1 cellular context compared by ENCODE assay signal in the genomic region with DNA sequence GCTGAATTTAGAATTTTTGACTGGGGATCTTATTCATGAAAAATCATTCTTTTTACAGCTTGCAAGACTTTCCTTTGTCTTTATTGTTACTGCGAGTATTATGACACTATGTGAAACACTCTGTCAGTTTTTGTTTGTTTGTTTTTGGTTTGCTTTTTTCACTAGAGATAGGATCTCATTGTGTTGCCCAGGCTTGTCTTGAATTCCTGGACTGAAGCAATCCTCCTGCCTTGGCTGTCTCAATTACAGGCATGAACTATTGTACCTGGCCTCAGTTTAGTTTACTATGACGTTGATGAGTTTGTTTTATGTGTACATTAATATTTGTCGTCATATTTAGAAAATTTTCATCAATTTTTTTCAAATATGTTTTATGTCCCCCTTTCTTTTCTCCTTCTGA.
TF ChIP-seq lines count a peak whose summit lies in the region.

No MANE protein-coding gene starts in this region.

TF ChIP-seq in WTC11, 78 proteins besides CTCF, POLR2A, EP300 and RAD21 (continued from another document):
- TF ChIP-seq, protein P1, sequence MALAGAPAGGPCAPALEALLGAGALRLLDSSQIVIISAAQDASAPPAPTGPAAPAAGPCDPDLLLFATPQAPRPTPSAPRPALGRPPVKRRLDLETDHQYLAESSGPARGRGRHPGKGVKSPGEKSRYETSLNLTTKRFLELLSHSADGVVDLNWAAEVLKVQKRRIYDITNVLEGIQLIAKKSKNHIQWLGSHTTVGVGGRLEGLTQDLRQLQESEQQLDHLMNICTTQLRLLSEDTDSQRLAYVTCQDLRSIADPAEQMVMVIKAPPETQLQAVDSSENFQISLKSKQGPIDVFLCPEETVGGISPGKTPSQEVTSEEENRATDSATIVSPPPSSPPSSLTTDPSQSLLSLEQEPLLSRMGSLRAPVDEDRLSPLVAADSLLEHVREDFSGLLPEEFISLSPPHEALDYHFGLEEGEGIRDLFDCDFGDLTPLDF (CRISPR knock-in tag; IDR thresholded peaks at IDR 0.05), result no peak
- TF ChIP-seq NR1H2 (CRISPR knock-in tag; IDR thresholded peaks at IDR 0.05) (no peak), NFE2L1 (CRISPR knock-in tag; IDR thresholded peaks at IDR 0.05) (no peak), ELF4 (CRISPR knock-in tag; IDR thresholded peaks at IDR 0.05; ENCODE audit: low read depth) (no peak), ZNF425 (CRISPR knock-in tag; conservative IDR thresholded peaks at IDR 0.05) (no peak), FOXJ3 (CRISPR knock-in tag; IDR thresholded peaks at IDR 0.05; ENCODE audit: borderline replicate concordance) (no peak)
- TF ChIP-seq, protein P2, sequence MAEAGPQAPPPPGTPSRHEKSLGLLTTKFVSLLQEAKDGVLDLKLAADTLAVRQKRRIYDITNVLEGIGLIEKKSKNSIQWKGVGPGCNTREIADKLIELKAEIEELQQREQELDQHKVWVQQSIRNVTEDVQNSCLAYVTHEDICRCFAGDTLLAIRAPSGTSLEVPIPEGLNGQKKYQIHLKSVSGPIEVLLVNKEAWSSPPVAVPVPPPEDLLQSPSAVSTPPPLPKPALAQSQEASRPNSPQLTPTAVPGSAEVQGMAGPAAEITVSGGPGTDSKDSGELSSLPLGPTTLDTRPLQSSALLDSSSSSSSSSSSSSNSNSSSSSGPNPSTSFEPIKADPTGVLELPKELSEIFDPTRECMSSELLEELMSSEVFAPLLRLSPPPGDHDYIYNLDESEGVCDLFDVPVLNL (CRISPR knock-in tag; IDR thresholded peaks at IDR 0.05; ENCODE audit: borderline replicate concordance, low read depth), result no peak
- TF ChIP-seq, protein P3, sequence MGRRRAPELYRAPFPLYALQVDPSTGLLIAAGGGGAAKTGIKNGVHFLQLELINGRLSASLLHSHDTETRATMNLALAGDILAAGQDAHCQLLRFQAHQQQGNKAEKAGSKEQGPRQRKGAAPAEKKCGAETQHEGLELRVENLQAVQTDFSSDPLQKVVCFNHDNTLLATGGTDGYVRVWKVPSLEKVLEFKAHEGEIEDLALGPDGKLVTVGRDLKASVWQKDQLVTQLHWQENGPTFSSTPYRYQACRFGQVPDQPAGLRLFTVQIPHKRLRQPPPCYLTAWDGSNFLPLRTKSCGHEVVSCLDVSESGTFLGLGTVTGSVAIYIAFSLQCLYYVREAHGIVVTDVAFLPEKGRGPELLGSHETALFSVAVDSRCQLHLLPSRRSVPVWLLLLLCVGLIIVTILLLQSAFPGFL (CRISPR knock-in tag; IDR thresholded peaks at IDR 0.05; ENCODE audit: borderline replicate concordance), result no peak
- TF ChIP-seq, protein P4, sequence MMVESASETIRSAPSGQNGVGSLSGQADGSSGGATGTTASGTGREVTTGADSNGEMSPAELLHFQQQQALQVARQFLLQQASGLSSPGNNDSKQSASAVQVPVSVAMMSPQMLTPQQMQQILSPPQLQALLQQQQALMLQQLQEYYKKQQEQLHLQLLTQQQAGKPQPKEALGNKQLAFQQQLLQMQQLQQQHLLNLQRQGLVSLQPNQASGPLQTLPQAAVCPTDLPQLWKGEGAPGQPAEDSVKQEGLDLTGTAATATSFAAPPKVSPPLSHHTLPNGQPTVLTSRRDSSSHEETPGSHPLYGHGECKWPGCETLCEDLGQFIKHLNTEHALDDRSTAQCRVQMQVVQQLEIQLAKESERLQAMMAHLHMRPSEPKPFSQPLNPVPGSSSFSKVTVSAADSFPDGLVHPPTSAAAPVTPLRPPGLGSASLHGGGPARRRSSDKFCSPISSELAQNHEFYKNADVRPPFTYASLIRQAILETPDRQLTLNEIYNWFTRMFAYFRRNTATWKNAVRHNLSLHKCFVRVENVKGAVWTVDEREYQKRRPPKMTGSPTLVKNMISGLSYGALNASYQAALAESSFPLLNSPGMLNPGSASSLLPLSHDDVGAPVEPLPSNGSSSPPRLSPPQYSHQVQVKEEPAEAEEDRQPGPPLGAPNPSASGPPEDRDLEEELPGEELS (CRISPR knock-in tag; IDR thresholded peaks at IDR 0.05), result no peak
